ENCODE assay signal across 12 cellular contexts in genomic region chr7:94856643-94857042, GRCh38.
"Had no signal": no experiment of that assay in that cellular context is flagged by ENCODE, and none has a peak within 500 bp of the region (broad histone marks: within the 10 kb centered on the region; RNA-seq: fewer than 3 reads in every experiment).

No MANE protein-coding gene starts in this region.

- DNase-seq: effector CD4-positive, alpha-beta T cell; endodermal cell; erythroblast; heart left ventricle; hippocampal formation; kidney glomerular epithelial cell; mucosa of descending colon; natural killer cell; posterior cingulate gyrus; stimulated activated CD4-positive, alpha-beta T cell treated with anti-CD3 and anti-CD28 coated beads, Interleukin-2, amount 100 ng/mL, for 48 hours; stimulated activated naive CD8-positive, alpha-beta T cell treated with anti-CD3 and anti-CD28 coated beads, Interleukin-15, Interleukin-2, amounts not matched to agents 100 U/mL and 50 U/mL, for 24 hours; thyroid gland had no signal
